Comparison of ENCODE assay signal across 8 cellular contexts in genomic region chr5:160390787-160391696, GRCh38. TPM values are rescaled to one million over a fixed set of nuclear protein-coding genes. Genes with fewer than 3 reads are reported as not detected.
DNase-seq lines count a peak whose midpoint lies in the region; ATAC-seq and TF ChIP-seq lines count a peak whose summit lies in the region.

No MANE protein-coding gene starts in this region.

- no peaks in the 10 kb centered on the region for H3K36me3 Mint-ChIP-seq in activated CD4-positive, alpha-beta T cell treated with anti-CD3 and anti-CD28 coated beads, Interleukin-2, amount 10 ng/mL, durations not matched to agents 7 days and 5 days (ENCODE audit: low read depth)

- H3F3A ChIP-seq in SU-DHL-6 (ENCODE audit: insufficient read depth) = no peaks in the 10 kb centered on the region

- H3K27ac Mint-ChIP-seq in activated CD4-positive, alpha-beta T cell treated with anti-CD3 and anti-CD28 coated beads, Interleukin-2, amount 10 ng/mL, durations not matched to agents 7 days and 5 days = no peak overlapping the region

- no peak overlapping the region for H3K4me3 Mint-ChIP-seq in activated CD4-positive, alpha-beta T cell treated with anti-CD3 and anti-CD28 coated beads, Interleukin-2, amount 10 ng/mL, durations not matched to agents 7 days and 5 days

- POLR2A ChIA-PET in AG04449 (lab: Yijun Ruan, JAX) = interaction anchor here (1.0 kb wide), 1 partner anchor 369 kb away, joined by 3 read pairs; no protein-coding TSS in a partner anchor
- POLR2A ChIA-PET in activated CD4-positive, alpha-beta T cell treated with anti-CD3 and anti-CD28 coated beads, Interleukin-2, amount 10 ng/mL, durations not matched to agents 7 days and 5 days (lab: Charles Lee) = no interaction called here

- H3K27me3 Mint-ChIP-seq in activated CD4-positive, alpha-beta T cell treated with anti-CD3 and anti-CD28 coated beads, Interleukin-2, amount 10 ng/mL, durations not matched to agents 7 days and 5 days = peaks cover 6% of the 10 kb centered on the region

- H3K9me2 ChIP-seq in SU-DHL-6 (replicated peaks; ENCODE audit: insufficient read depth, low read length) = no peaks in the 10 kb centered on the region

- DNase-seq in AG04449 (ENCODE audit: low read depth, low spot score) (no peak), right atrium auricular region (ENCODE audit: low spot score) (no peak), T-helper 9 cell (no peak), foreskin melanocyte (no peak)
- DNase-seq in activated CD4-positive, alpha-beta T cell treated with anti-CD3 and anti-CD28 coated beads, Interleukin-2, amount 10 ng/mL, durations not matched to agents 7 days and 5 days = no peak

- TF ChIP-seq CTCF in AG04449 (IDR thresholded peaks at IDR 0.05; ENCODE audit: insufficient read depth, low read length, missing control alignments) = peak; percentile 25
- TF ChIP-seq CTCF in SU-DHL-6 (IDR thresholded peaks at IDR 0.05; ENCODE audit: insufficient read depth, low read length, poor library complexity, severe bottlenecking) = peak; percentile 46
- TF ChIP-seq CTCF in right atrium auricular region (IDR thresholded peaks at IDR 0.05) = peak; percentile 31 to 69

- no peak overlapping the region for H3K4me2 ChIP-seq in SU-DHL-6 (ENCODE audit: low read depth, low read length, poor library complexity, severe bottlenecking)

- H3K4me1 ChIP-seq in right atrium auricular region = peaks cover 0 to 6% of the 10 kb centered on the region in 2 donors

- CTCF ChIA-PET in AG04449 (lab: Yijun Ruan, JAX) = interaction anchor here (0.6 to 13.1 kb wide), 28 partner anchors 9 to 1102 kb away, joined by 3 to 270 read pairs (median 4); partner anchors contain the start of genes C1QTNF2, FAM200C and SLU7
- CTCF ChIA-PET in activated CD4-positive, alpha-beta T cell treated with anti-CD3 and anti-CD28 coated beads, Interleukin-2, amount 10 ng/mL, durations not matched to agents 7 days and 5 days (lab: Charles Lee) = interaction anchor here (0.6 to 2.1 kb wide), 6 partner anchors 11 to 369 kb away, joined by 3 to 7 read pairs (median 3); no protein-coding TSS in a partner anchor

- no peaks in the 10 kb centered on the region for H4K20me1 ChIP-seq in SU-DHL-6 (ENCODE audit: low read depth, low read length)

- no peaks in the 10 kb centered on the region for H3K4me1 Mint-ChIP-seq in activated CD4-positive, alpha-beta T cell treated with anti-CD3 and anti-CD28 coated beads, Interleukin-2, amount 10 ng/mL, durations not matched to agents 7 days and 5 days

- ATAC-seq in GM18498 (IDR thresholded peaks at IDR 0.05; ENCODE audit: unreplicated experiment) (peak; percentile 56), GM21825 (IDR thresholded peaks at IDR 0.05; ENCODE audit: unreplicated experiment) (no peak)

- no peak overlapping the region for H3K4me3 ChIP-seq in AG04449 (ENCODE audit: low read depth, low read length)
- no peak overlapping the region for H3K4me3 ChIP-seq in SU-DHL-6 (ENCODE audit: insufficient read depth, low read length, poor library complexity, severe bottlenecking)
- no peak overlapping the region for H3K4me3 ChIP-seq in right atrium auricular region

- H3K27ac ChIP-seq in SU-DHL-6 (ENCODE audit: low read depth, low read length) (no peak overlapping the region), right atrium auricular region (no peak overlapping the region)

- no peak overlapping the region for H3K9ac ChIP-seq in SU-DHL-6 (ENCODE audit: low read length)

- no peaks in the 10 kb centered on the region for H3K79me2 ChIP-seq in SU-DHL-6 (ENCODE audit: insufficient read depth, low read length)

- H3K27me3 ChIP-seq in SU-DHL-6 (ENCODE audit: low read length) = no peaks in the 10 kb centered on the region
- no peaks in the 10 kb centered on the region for H3K27me3 ChIP-seq in right atrium auricular region

- H3K9me3 Mint-ChIP-seq in activated CD4-positive, alpha-beta T cell treated with anti-CD3 and anti-CD28 coated beads, Interleukin-2, amount 10 ng/mL, durations not matched to agents 7 days and 5 days = peaks cover 11% of the 10 kb centered on the region

- H2AFZ ChIP-seq in SU-DHL-6 (ENCODE audit: low read depth, low read length, severe bottlenecking) = no peak overlapping the region

- H3K9me3 ChIP-seq in SU-DHL-6 (ENCODE audit: insufficient read depth, low read length) (peaks cover 9% of the 10 kb centered on the region; the same call in 1 of the 2 replicates), right atrium auricular region (peaks cover 0 to 10% of the 10 kb centered on the region in 2 donors)

- H3K36me3 ChIP-seq in SU-DHL-6 (ENCODE audit: low read length) (no peaks in the 10 kb centered on the region), right atrium auricular region (no peaks in the 10 kb centered on the region)

RNA-seq across cellular contexts. Expression of gene FAM200C, which starts 8.8 kb away (rescaled TPM):
- 1 to 10 TPM; 3.3 to 4.2 TPM for total RNA-seq in right atrium auricular region
- total RNA-seq in activated CD4-positive, alpha-beta T cell treated with anti-CD3 and anti-CD28 coated beads, Interleukin-2, amount 10 ng/mL, durations not matched to agents 7 days and 5 days = under 1 TPM; 0.62 to 0.73 TPM

RNA-seq across cellular contexts. Expression of gene C1QTNF2, which starts 20.6 kb away (rescaled TPM):
- total RNA-seq in right atrium auricular region = 1 to 10 TPM; 1.5 to 2.2 TPM
- total RNA-seq in activated CD4-positive, alpha-beta T cell treated with anti-CD3 and anti-CD28 coated beads, Interleukin-2, amount 10 ng/mL, durations not matched to agents 7 days and 5 days = not detected

RNA-seq across cellular contexts. Expression of gene SLU7, which starts 27.8 kb away (rescaled TPM):
- 10 to 100 TPM; 55.0 to 55.2 TPM for total RNA-seq in right atrium auricular region
- 10 to 100 TPM; 63.5 to 64.6 TPM for total RNA-seq in activated CD4-positive, alpha-beta T cell treated with anti-CD3 and anti-CD28 coated beads, Interleukin-2, amount 10 ng/mL, durations not matched to agents 7 days and 5 days

RNA-seq across cellular contexts. Expression of gene PTTG1, which starts 30.6 kb away (rescaled TPM):
- total RNA-seq in right atrium auricular region = 1 to 10 TPM; 4.0 to 5.9 TPM
- 100 to 1,000 TPM; 160 to 189 TPM for total RNA-seq in activated CD4-positive, alpha-beta T cell treated with anti-CD3 and anti-CD28 coated beads, Interleukin-2, amount 10 ng/mL, durations not matched to agents 7 days and 5 days
